ENCODE assay signal across 1 cellular context in the genomic region with DNA sequence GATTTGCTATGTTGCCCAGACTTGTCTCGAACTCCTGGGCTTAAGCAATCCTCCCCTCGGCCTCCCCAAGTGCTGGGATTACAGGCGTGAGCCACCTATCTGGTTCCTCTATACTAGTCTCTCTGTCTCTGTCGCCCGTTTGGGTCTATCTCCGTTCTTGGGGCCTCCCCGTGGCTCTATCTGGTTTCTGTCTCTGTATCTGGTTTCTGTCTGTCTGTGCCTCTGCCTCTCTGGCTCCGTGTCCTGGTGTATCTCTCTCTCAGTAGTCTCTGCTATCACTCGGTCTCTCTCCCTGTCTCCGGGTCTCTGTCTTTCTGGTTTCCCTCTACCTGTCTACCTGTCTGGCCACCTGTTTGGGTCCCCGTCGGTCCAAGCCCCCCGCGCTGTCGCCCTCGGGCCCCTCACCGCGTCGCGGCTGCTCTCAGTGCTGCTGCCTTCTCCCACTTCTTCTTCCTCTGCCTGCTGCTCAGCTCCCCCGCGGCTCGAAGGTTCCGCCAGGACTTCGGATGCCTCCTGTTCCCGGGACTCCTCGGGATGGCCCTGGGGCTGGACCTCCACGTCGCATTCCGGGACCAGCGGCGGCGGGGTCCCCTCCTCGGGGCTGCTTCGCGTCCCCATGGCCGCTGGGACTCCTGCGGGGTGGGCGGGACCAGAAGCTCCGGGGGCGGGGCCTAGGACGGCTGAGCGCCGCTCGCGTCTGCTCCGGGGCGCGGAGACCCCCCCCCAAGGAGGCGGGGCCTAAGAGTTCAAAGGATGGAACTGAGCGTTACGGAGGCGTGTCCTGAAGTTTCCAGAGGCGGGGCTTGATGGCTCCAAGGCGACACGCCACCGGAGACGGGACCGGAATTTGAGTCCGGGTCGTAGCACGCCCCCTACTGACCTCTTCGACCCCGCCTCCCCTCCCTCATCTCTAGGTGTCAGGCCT.
A peak's percentile ranks its signal among the peaks of the same experiment; 100 is the strongest.
TF ChIP-seq lines count a peak whose summit lies in the region.

No MANE protein-coding gene starts in this region.

TF ChIP-seq in K562, 482 proteins besides CTCF, POLR2A, EP300 and RAD21 (continued from another document and continues in another):
- TF ChIP-seq, protein P1, sequence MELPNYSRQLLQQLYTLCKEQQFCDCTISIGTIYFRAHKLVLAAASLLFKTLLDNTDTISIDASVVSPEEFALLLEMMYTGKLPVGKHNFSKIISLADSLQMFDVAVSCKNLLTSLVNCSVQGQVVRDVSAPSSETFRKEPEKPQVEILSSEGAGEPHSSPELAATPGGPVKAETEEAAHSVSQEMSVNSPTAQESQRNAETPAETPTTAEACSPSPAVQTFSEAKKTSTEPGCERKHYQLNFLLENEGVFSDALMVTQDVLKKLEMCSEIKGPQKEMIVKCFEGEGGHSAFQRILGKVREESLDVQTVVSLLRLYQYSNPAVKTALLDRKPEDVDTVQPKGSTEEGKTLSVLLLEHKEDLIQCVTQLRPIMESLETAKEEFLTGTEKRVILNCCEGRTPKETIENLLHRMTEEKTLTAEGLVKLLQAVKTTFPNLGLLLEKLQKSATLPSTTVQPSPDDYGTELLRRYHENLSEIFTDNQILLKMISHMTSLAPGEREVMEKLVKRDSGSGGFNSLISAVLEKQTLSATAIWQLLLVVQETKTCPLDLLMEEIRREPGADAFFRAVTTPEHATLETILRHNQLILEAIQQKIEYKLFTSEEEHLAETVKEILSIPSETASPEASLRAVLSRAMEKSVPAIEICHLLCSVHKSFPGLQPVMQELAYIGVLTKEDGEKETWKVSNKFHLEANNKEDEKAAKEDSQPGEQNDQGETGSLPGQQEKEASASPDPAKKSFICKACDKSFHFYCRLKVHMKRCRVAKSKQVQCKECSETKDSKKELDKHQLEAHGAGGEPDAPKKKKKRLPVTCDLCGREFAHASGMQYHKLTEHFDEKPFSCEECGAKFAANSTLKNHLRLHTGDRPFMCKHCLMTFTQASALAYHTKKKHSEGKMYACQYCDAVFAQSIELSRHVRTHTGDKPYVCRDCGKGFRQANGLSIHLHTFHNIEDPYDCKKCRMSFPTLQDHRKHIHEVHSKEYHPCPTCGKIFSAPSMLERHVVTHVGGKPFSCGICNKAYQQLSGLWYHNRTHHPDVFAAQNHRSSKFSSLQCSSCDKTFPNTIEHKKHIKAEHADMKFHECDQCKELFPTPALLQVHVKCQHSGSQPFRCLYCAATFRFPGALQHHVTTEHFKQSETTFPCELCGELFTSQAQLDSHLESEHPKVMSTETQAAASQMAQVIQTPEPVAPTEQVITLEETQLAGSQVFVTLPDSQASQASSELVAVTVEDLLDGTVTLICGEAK (IDR thresholded peaks at IDR 0.05): peak; percentile 42
- TF ChIP-seq, protein P1 (CRISPR knock-in tag; IDR thresholded peaks at IDR 0.05): no peak
- TF ChIP-seq ZFP30 (CRISPR knock-in tag; IDR thresholded peaks at IDR 0.05; ENCODE audit: borderline replicate concordance): no peak
- TF ChIP-seq ZNF717 (CRISPR knock-in tag; IDR thresholded peaks at IDR 0.05): no peak
- TF ChIP-seq, protein P2, sequence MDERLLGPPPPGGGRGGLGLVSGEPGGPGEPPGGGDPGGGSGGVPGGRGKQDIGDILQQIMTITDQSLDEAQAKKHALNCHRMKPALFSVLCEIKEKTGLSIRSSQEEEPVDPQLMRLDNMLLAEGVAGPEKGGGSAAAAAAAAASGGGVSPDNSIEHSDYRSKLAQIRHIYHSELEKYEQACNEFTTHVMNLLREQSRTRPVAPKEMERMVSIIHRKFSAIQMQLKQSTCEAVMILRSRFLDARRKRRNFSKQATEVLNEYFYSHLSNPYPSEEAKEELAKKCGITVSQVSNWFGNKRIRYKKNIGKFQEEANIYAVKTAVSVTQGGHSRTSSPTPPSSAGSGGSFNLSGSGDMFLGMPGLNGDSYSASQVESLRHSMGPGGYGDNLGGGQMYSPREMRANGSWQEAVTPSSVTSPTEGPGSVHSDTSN (CRISPR knock-in tag; IDR thresholded peaks at IDR 0.05; ENCODE audit: low read depth): no peak
- TF ChIP-seq, protein P2 (tag; conservative IDR thresholded peaks at IDR 0.05; ENCODE audit: low read depth): no peak
- TF ChIP-seq HNRNPK (IDR thresholded peaks at IDR 0.05; ENCODE audit: low read depth, low read length, poor library complexity, severe bottlenecking): no peak
- no peak for TF ChIP-seq E2F1 (CRISPR knock-in tag; IDR thresholded peaks at IDR 0.05)
- TF ChIP-seq, protein P3, sequence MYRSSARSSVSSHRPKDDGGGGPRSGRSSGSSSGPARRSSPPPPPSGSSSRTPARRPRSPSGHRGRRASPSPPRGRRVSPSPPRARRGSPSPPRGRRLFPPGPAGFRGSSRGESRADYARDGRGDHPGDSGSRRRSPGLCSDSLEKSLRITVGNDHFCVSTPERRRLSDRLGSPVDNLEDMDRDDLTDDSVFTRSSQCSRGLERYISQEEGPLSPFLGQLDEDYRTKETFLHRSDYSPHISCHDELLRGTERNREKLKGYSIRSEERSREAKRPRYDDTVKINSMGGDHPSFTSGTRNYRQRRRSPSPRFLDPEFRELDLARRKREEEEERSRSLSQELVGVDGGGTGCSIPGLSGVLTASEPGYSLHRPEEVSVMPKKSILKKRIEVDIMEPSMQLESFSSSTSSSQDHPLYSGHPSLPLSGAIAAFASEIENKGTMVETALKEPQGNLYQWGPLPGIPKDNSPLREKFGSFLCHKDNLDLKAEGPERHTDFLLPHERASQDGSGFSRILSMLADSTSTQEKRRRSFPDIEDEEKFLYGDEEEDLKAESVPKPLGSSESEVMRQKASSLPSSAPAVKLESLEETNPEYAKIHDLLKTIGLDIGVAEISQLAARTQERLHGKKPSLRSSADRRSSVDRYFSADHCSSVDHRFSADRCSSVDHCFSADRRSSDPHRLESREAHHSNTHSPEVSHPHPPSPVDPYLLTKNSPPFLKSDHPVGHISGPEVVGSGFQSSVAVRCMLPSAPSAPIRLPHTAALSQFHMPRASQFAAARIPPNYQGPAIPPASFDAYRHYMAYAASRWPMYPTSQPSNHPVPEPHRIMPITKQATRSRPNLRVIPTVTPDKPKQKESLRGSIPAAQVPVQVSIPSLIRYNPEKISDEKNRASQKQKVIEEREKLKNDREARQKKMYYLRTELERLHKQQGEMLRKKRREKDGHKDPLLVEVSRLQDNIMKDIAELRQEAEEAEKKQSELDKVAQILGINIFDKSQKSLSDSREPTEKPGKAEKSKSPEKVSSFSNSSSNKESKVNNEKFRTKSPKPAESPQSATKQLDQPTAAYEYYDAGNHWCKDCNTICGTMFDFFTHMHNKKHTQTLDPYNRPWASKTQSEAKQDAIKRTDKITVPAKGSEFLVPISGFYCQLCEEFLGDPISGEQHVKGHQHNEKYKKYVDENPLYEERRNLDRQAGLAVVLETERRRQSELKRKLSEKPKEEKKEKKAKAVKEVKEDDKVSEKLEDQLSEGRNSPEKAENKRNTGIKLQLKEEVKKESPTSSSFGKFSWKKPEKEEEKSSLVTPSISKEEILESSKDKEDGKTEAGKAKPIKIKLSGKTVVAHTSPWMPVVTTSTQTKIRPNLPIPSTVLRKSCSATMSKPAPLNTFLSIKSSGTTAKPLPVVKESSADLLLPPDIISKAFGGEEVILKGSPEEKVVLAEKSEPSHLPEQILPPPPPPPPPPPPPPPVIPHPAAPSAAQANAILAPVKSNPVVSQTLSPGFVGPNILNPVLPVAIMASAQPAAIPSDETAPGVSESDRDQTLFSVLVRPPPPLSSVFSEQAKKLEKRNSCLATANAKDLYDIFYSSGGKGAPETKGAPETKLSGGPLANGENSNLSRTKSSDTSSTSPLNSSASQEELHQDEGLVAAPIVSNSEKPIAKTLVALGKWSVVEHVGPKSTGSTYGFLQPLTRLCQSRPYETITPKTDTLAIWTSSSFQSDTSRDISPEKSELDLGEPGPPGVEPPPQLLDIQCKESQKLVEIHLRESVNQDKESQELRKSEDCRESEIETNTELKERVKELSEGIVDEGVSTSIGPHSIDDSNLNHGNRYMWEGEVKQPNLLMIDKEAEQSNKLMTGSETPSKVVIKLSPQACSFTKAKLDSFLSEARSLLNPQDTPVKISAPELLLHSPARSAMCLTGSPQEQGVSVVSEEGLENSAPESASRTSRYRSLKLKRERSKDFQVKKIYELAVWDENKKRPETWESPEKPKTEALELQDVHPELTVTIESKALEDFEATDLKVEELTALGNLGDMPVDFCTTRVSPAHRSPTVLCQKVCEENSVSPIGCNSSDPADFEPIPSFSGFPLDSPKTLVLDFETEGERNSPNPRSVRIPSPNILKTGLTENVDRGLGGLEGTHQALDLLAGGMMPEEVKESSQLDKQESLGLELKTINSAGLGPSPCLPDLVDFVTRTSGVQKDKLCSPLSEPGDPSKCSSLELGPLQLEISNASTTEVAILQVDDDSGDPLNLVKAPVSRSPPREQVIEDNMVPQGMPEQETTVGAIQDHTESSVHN (IDR thresholded peaks at IDR 0.05; ENCODE audit: borderline replicate concordance in 1 of 2, low read depth in 1 of 2): no peak
- TF ChIP-seq, protein P4, sequence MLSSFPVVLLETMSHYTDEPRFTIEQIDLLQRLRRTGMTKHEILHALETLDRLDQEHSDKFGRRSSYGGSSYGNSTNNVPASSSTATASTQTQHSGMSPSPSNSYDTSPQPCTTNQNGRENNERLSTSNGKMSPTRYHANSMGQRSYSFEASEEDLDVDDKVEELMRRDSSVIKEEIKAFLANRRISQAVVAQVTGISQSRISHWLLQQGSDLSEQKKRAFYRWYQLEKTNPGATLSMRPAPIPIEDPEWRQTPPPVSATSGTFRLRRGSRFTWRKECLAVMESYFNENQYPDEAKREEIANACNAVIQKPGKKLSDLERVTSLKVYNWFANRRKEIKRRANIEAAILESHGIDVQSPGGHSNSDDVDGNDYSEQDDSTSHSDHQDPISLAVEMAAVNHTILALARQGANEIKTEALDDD (IDR thresholded peaks at IDR 0.05): peak; percentile 73
- TF ChIP-seq KDM5B (IDR thresholded peaks at IDR 0.05; ENCODE audit: insufficient replicate concordance, low read depth, low read length): peak; percentile 74
- TF ChIP-seq JUNB (CRISPR knock-in tag; conservative IDR thresholded peaks at IDR 0.05): no peak
- no peak for TF ChIP-seq NCOR1 (IDR thresholded peaks at IDR 0.05)
- 0 out of 4 replicates have a peak, but pooled peaks of 1 of the 2 experiments have one; percentile 24 for TF ChIP-seq SRF (CRISPR knock-in tag; IDR thresholded peaks at IDR 0.05)
- TF ChIP-seq ERF (CRISPR knock-in tag; IDR thresholded peaks at IDR 0.05): no peak
- TF ChIP-seq MEIS2 (IDR thresholded peaks at IDR 0.05; ENCODE audit: partially characterized antibody): peak; percentile 26
- peak in 1 of 2 experiments; percentile 33; a peak in 1 of 4 replicates for TF ChIP-seq RCOR1 (IDR thresholded peaks at IDR 0.05; ENCODE audit: borderline replicate concordance in 1 of 2, low read depth in 2 of 2, low read length in 2 of 2)
- TF ChIP-seq CHD4 (IDR thresholded peaks at IDR 0.05; ENCODE audit: insufficient read depth, insufficient replicate concordance, low read depth, low read length, poor library complexity, severe bottlenecking): no peak
- TF ChIP-seq HOMEZ (CRISPR knock-in tag; IDR thresholded peaks at IDR 0.05): no peak
- TF ChIP-seq HLTF (IDR thresholded peaks at IDR 0.05): peak; percentile 66; the same call in 1 of the 2 replicates
- TF ChIP-seq CBX3 (IDR thresholded peaks at IDR 0.05; ENCODE audit: borderline replicate concordance in 1 of 2, low read length in 2 of 2): no peak
- TF ChIP-seq BRD9 (IDR thresholded peaks at IDR 0.05; ENCODE audit: low read depth, partially characterized antibody): peak; percentile 53
- 0 out of 2 replicates have a peak, but pooled peaks have one; percentile 36 for TF ChIP-seq FOXK1 (CRISPR knock-in tag; IDR thresholded peaks at IDR 0.05; ENCODE audit: borderline replicate concordance)
- no peak for TF ChIP-seq HEY1 (CRISPR knock-in tag; IDR thresholded peaks at IDR 0.05; ENCODE audit: borderline replicate concordance)
